Comparison of ENCODE assay signal across 2 cellular contexts in the genomic region with DNA sequence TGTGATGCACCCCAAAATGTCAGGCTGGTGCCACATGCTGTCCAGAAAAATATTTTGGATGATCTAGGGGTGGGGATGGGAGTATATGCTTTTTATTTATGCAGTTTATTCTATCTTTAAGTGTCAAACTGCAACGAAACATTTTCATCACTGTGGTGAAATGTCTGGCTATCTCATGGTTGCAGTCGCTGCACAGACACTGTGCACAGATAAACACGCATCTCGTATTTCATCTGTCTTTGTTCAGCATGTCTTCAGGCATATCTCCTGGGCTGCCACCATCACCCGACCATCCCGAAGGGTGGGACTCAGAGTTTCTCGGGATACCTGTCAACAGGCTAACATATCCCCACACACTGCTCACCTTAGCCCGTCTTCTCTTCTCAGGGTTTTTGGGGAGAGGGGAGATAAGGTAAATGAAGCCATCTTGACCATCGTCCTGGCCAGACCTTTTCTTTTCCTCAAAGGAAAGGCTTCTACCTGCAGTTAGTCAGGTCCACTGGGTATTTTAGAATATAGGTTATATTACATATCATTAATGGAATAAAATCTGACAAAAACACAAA.
TF ChIP-seq lines count a peak whose summit lies in the region.

No MANE protein-coding gene starts in this region.

TF ChIP-seq in SK-N-SH, 30 proteins besides CTCF, POLR2A, EP300 and RAD21 (continued from another document):
- TF ChIP-seq GABPA (IDR thresholded peaks at IDR 0.05; ENCODE audit: low read depth) (no peak), TCF12 (IDR thresholded peaks at IDR 0.05) (no peak), FOXM1 (IDR thresholded peaks at IDR 0.05; ENCODE audit: low read depth) (no peak), MXI1 (IDR thresholded peaks at IDR 0.05; ENCODE audit: low read depth, low read length) (no peak), NRF1 (IDR thresholded peaks at IDR 0.05; ENCODE audit: low read depth, low read length) (no peak), MEF2A (IDR thresholded peaks at IDR 0.05; ENCODE audit: borderline replicate concordance, low read depth) (no peak)
- TF ChIP-seq, protein P1, sequence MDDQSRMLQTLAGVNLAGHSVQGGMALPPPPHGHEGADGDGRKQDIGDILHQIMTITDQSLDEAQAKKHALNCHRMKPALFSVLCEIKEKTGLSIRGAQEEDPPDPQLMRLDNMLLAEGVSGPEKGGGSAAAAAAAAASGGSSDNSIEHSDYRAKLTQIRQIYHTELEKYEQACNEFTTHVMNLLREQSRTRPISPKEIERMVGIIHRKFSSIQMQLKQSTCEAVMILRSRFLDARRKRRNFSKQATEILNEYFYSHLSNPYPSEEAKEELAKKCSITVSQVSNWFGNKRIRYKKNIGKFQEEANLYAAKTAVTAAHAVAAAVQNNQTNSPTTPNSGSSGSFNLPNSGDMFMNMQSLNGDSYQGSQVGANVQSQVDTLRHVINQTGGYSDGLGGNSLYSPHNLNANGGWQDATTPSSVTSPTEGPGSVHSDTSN (IDR thresholded peaks at IDR 0.05) = no peak
- TF ChIP-seq, protein P2, sequence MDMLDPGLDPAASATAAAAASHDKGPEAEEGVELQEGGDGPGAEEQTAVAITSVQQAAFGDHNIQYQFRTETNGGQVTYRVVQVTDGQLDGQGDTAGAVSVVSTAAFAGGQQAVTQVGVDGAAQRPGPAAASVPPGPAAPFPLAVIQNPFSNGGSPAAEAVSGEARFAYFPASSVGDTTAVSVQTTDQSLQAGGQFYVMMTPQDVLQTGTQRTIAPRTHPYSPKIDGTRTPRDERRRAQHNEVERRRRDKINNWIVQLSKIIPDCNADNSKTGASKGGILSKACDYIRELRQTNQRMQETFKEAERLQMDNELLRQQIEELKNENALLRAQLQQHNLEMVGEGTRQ (IDR thresholded peaks at IDR 0.05; ENCODE audit: borderline replicate concordance, low read depth, low read length) = no peak
- TF ChIP-seq, protein P3, sequence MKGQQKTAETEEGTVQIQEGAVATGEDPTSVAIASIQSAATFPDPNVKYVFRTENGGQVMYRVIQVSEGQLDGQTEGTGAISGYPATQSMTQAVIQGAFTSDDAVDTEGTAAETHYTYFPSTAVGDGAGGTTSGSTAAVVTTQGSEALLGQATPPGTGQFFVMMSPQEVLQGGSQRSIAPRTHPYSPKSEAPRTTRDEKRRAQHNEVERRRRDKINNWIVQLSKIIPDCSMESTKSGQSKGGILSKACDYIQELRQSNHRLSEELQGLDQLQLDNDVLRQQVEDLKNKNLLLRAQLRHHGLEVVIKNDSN (IDR thresholded peaks at IDR 0.05; ENCODE audit: borderline replicate concordance, low read depth) = no peak

TF ChIP-seq in SK-N-SH treated with all-trans-retinoic acid at 6 μM for 48 hours, 23 proteins besides CTCF, POLR2A, EP300 and RAD21 (continued from another document):
- TF ChIP-seq, protein P4, sequence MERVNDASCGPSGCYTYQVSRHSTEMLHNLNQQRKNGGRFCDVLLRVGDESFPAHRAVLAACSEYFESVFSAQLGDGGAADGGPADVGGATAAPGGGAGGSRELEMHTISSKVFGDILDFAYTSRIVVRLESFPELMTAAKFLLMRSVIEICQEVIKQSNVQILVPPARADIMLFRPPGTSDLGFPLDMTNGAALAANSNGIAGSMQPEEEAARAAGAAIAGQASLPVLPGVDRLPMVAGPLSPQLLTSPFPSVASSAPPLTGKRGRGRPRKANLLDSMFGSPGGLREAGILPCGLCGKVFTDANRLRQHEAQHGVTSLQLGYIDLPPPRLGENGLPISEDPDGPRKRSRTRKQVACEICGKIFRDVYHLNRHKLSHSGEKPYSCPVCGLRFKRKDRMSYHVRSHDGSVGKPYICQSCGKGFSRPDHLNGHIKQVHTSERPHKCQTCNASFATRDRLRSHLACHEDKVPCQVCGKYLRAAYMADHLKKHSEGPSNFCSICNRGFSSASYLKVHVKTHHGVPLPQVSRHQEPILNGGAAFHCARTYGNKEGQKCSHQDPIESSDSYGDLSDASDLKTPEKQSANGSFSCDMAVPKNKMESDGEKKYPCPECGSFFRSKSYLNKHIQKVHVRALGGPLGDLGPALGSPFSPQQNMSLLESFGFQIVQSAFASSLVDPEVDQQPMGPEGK (CRISPR knock-in tag; IDR thresholded peaks at IDR 0.05; ENCODE audit: borderline replicate concordance) = no peak
- TF ChIP-seq PPARA (CRISPR knock-in tag; IDR thresholded peaks at IDR 0.05; ENCODE audit: borderline replicate concordance) (no peak), ZNF565 (CRISPR knock-in tag; conservative IDR thresholded peaks at IDR 0.05; ENCODE audit: low read depth) (no peak), ZNF8 (CRISPR knock-in tag; IDR thresholded peaks at IDR 0.05) (no peak), GLIS3 (CRISPR knock-in tag; IDR thresholded peaks at IDR 0.05) (no peak), RARB (CRISPR knock-in tag; IDR thresholded peaks at IDR 0.05) (no peak), TCF4 (CRISPR knock-in tag; IDR thresholded peaks at IDR 0.05; ENCODE audit: borderline replicate concordance) (no peak), ZC3H10 (CRISPR knock-in tag; IDR thresholded peaks at IDR 0.05) (no peak), ISL1 (CRISPR knock-in tag; IDR thresholded peaks at IDR 0.05) (no peak), ZFP3 (CRISPR knock-in tag; IDR thresholded peaks at IDR 0.05) (no peak), TOX (CRISPR knock-in tag; IDR thresholded peaks at IDR 0.05; ENCODE audit: borderline replicate concordance) (no peak), CSDC2 (CRISPR knock-in tag; IDR thresholded peaks at IDR 0.05) (no peak)
- TF ChIP-seq, protein P5, sequence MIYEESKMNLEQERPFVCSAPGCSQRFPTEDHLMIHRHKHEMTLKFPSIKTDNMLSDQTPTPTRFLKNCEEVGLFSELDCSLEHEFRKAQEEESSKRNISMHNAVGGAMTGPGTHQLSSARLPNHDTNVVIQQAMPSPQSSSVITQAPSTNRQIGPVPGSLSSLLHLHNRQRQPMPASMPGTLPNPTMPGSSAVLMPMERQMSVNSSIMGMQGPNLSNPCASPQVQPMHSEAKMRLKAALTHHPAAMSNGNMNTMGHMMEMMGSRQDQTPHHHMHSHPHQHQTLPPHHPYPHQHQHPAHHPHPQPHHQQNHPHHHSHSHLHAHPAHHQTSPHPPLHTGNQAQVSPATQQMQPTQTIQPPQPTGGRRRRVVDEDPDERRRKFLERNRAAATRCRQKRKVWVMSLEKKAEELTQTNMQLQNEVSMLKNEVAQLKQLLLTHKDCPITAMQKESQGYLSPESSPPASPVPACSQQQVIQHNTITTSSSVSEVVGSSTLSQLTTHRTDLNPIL (CRISPR knock-in tag; IDR thresholded peaks at IDR 0.05; ENCODE audit: low read depth) = no peak
- TF ChIP-seq, protein P6, sequence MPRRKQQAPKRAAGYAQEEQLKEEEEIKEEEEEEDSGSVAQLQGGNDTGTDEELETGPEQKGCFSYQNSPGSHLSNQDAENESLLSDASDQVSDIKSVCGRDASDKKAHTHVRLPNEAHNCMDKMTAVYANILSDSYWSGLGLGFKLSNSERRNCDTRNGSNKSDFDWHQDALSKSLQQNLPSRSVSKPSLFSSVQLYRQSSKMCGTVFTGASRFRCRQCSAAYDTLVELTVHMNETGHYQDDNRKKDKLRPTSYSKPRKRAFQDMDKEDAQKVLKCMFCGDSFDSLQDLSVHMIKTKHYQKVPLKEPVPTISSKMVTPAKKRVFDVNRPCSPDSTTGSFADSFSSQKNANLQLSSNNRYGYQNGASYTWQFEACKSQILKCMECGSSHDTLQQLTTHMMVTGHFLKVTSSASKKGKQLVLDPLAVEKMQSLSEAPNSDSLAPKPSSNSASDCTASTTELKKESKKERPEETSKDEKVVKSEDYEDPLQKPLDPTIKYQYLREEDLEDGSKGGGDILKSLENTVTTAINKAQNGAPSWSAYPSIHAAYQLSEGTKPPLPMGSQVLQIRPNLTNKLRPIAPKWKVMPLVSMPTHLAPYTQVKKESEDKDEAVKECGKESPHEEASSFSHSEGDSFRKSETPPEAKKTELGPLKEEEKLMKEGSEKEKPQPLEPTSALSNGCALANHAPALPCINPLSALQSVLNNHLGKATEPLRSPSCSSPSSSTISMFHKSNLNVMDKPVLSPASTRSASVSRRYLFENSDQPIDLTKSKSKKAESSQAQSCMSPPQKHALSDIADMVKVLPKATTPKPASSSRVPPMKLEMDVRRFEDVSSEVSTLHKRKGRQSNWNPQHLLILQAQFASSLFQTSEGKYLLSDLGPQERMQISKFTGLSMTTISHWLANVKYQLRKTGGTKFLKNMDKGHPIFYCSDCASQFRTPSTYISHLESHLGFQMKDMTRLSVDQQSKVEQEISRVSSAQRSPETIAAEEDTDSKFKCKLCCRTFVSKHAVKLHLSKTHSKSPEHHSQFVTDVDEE (CRISPR knock-in tag; IDR thresholded peaks at IDR 0.05) = no peak
TF ChIP-seq in SK-N-SH treated with all-trans-retinoic acid at 6 μM for 48 hours: peak in this region for 0.
